26 cellular contexts compared by ENCODE assay signal in genomic region chr12:26185532-26186320, GRCh38. TPM values are rescaled to one million over a fixed set of nuclear protein-coding genes. Genes with fewer than 3 reads are reported as not detected.
DNase-seq lines count a peak whose midpoint lies in the region; ATAC-seq, FAIRE-seq and TF ChIP-seq lines count a peak whose summit lies in the region.
"Had no signal": no experiment of that assay in that cellular context is flagged by ENCODE, and none has a peak within 500 bp of the region (broad histone marks: within the 10 kb centered on the region; RNA-seq: fewer than 3 reads in every experiment).

No MANE protein-coding gene starts in this region.

- BruUV-seq in MCF 10A (replicated peaks; lab: Mats Ljungman, UMichigan) = no TSS peak

- FAIRE-seq in HTR-8/SVneo (lab: Jason Lieb, UNC) = peak; percentile 75
- FAIRE-seq: G401.6, GM18507 had no signal

- no peaks in the 10 kb centered on the region for H3K36me3 ChIP-seq in CD8-positive, alpha-beta T cell (ENCODE audit: insufficient read depth, low read length)
- no peaks in the 10 kb centered on the region for H3K36me3 ChIP-seq in adrenal gland (replicated peaks in 1 of 2)
- H3K36me3 ChIP-seq: BE2C, left ventricle myocardium inferior, upper lobe of right lung had no signal

- intact Hi-C loops in MCF 10A (cut with micrococcal nuclease) (loop anchor here (5.0 kb wide), 1 partner anchor 58 kb away; the partner anchor contains the start of gene BHLHE41), sciatic nerve (cut with DNase I) (no loop called here), adrenal gland (cut with DNase I) (loop anchor here in 1 of 2 donors (10.0 kb wide), 1 partner anchor 51 kb away; no protein-coding TSS in a partner anchor)
- intact Hi-C loops in CD8-positive, alpha-beta T cell (cut with DNase I, micrococcal nuclease) = no loop called here

- no peaks in the 10 kb centered on the region for H3K36me3 Mint-ChIP-seq in MCF 10A (ENCODE audit: insufficient read depth, unreplicated experiment)
- H3K36me3 Mint-ChIP-seq in CD8-positive, alpha-beta T cell = no peaks in the 10 kb centered on the region
- H3K36me3 Mint-ChIP-seq: brain, immature natural killer cell had no signal

- peak overlapping the region; percentile 53 for H3K27ac Mint-ChIP-seq in MCF 10A (ENCODE audit: low read depth, unreplicated experiment)
- no peak overlapping the region for H3K27ac Mint-ChIP-seq in CD8-positive, alpha-beta T cell
- H3K27ac Mint-ChIP-seq: immature natural killer cell, nephron had no signal

- H3K4me1 ChIP-seq in CD8-positive, alpha-beta T cell (ENCODE audit: insufficient read depth, low read length) = no peaks in the 10 kb centered on the region
- H3K4me1 ChIP-seq in adrenal gland (replicated peaks in 1 of 2) = no peaks in the 10 kb centered on the region
- H3K4me1 ChIP-seq: BE2C, left ventricle myocardium inferior, upper lobe of right lung had no signal

- H3K27me3 Mint-ChIP-seq in MCF 10A (ENCODE audit: insufficient read depth, unreplicated experiment) = peaks cover 9% of the 10 kb centered on the region
- H3K27me3 Mint-ChIP-seq in CD8-positive, alpha-beta T cell (ENCODE audit: low read depth) = peaks cover 26% of the 10 kb centered on the region

- peak; percentile 24 for ATAC-seq in sciatic nerve
- no peak for ATAC-seq in CD8-positive, alpha-beta T cell
- ATAC-seq: activated T-cell treated with anti-CD3 and anti-CD28 coated beads, Interleukin-2, amount 50 U/mL, for 4 hours; Right ventricle myocardium inferior; SK-N-SH treated with all-trans-retinoic acid at 6 μM for 48 hours; upper lobe of right lung had no signal

- no peak overlapping the region for H3K27ac ChIP-seq in CD8-positive, alpha-beta T cell (ENCODE audit: low read depth, low read length)
- H3K27ac ChIP-seq in adrenal gland = no peak overlapping the region
- H3K27ac ChIP-seq: left ventricle myocardium inferior, upper lobe of right lung, VCaP had no signal

- peaks cover 8% of the 10 kb centered on the region for H3K27me3 ChIP-seq in CD8-positive, alpha-beta T cell (ENCODE audit: insufficient read depth, low read length)
- no peaks in the 10 kb centered on the region for H3K27me3 ChIP-seq in adrenal gland
- H3K27me3 ChIP-seq: BE2C, upper lobe of right lung had no signal

- no peak overlapping the region for H3K4me3 ChIP-seq in CD8-positive, alpha-beta T cell (ENCODE audit: low read depth, low read length)
- no peak overlapping the region for H3K4me3 ChIP-seq in adrenal gland
- H3K4me3 ChIP-seq: left ventricle myocardium inferior, upper lobe of right lung had no signal

- WGBS in adrenal gland, 4 donors = 84 to 92% (median 90%) methylated on average over 7 of the region's 7 CpGs

- no peaks in the 10 kb centered on the region for H3K9me3 ChIP-seq in CD8-positive, alpha-beta T cell (ENCODE audit: low read length)
- no peaks in the 10 kb centered on the region for H3K9me3 ChIP-seq in adrenal gland (replicated peaks in 1 of 3)
- H3K9me3 ChIP-seq: BE2C, left ventricle myocardium inferior, upper lobe of right lung had no signal

- POLR2A ChIA-PET in MCF 10A (lab: Yijun Ruan, JAX) = interaction anchor here (0.5 to 2.4 kb wide), 12 partner anchors 9 to 217 kb away, joined by 3 to 8 read pairs (median 4); no protein-coding TSS in a partner anchor
- POLR2A ChIA-PET in CD8-positive, alpha-beta T cell (lab: Charles Lee) = no interaction called here

- no peaks in the 10 kb centered on the region for H3K9me3 Mint-ChIP-seq in MCF 10A (ENCODE audit: unreplicated experiment)
- no peaks in the 10 kb centered on the region for H3K9me3 Mint-ChIP-seq in CD8-positive, alpha-beta T cell
- H3K9me3 Mint-ChIP-seq: activated T-cell treated with anti-CD3 and anti-CD28 coated beads, Interleukin-2, amount 50 U/mL, for 4 hours; brain; immature natural killer cell; nephron had no signal

- peaks cover 29% of the 10 kb centered on the region for H3K4me1 Mint-ChIP-seq in MCF 10A (ENCODE audit: insufficient read depth, unreplicated experiment)
- H3K4me1 Mint-ChIP-seq in CD8-positive, alpha-beta T cell (ENCODE audit: low read depth) = no peaks in the 10 kb centered on the region
- H3K4me1 Mint-ChIP-seq: brain, immature natural killer cell, nephron had no signal

- TF ChIP-seq CTCF in MCF 10A (IDR thresholded peaks at IDR 0.05; ENCODE audit: unreplicated experiment) (no peak), adrenal gland (IDR thresholded peaks at IDR 0.05) (no peak)
- no peak for TF ChIP-seq CTCF in CD8-positive, alpha-beta T cell (IDR thresholded peaks at IDR 0.05)

- no peak for TF ChIP-seq POLR2A in adrenal gland (IDR thresholded peaks at IDR 0.05)

- DNase-seq in HTR-8/SVneo (ENCODE audit: insufficient read length, low spot score) (no peak), MCF 10A (ENCODE audit: unreplicated experiment) (peak; percentile 17), iPS-NIHi7 (ENCODE audit: extremely low spot score) (peak; percentile 18), sciatic nerve (ENCODE audit: low spot score) (no peak), adrenal gland (no peak)
- DNase-seq in activated CD4-positive, alpha-beta T cell treated with anti-CD3 and anti-CD28 coated beads for 4 hours = no peak
- DNase-seq in CD8-positive, alpha-beta T cell = no peak
- no peak for DNase-seq in stimulated activated CD4-positive, alpha-beta T cell treated with anti-CD3 and anti-CD28 coated beads, Interleukin-4, amount 100 ng/mL, for 24 hours
- DNase-seq: ACHN; activated CD4-positive, alpha-beta T cell treated with anti-CD3 and anti-CD28 coated beads for 48 hours; activated T-cell treated with anti-CD3 and anti-CD28 coated beads, Interleukin-2, amount 50 U/mL, for 4 hours; BE2C; foreskin fibroblast; immature natural killer cell; left ventricle myocardium inferior; NCI-H446 treated with DMSO at 0.1 percent for 48 hours; stimulated activated CD4-positive, alpha-beta T cell treated with anti-CD3 and anti-CD28 coated beads, Interleukin-2, amount 100 ng/mL, for 24 hours; T-helper 2 cell; upper lobe of right lung had no signal

- CTCF ChIA-PET in MCF 10A (lab: Yijun Ruan, JAX) = interaction anchor here (0.7 kb wide), 1 partner anchor 58 kb away, joined by 5 read pairs; no protein-coding TSS in a partner anchor
- CTCF ChIA-PET in CD8-positive, alpha-beta T cell (lab: Charles Lee) = no interaction called here

- no peak overlapping the region for H3K4me3 Mint-ChIP-seq in MCF 10A (ENCODE audit: unreplicated experiment)
- H3K4me3 Mint-ChIP-seq in CD8-positive, alpha-beta T cell = no peak overlapping the region
- H3K4me3 Mint-ChIP-seq: activated T-cell treated with anti-CD3 and anti-CD28 coated beads, Interleukin-2, amount 50 U/mL, for 4 hours; brain; immature natural killer cell; nephron had no signal

RNA-seq across cellular contexts. Expression of gene SSPN, which starts 9.6 kb away (rescaled TPM):
- 0.17 and 0.21 TPM in 2 replicates for total RNA-seq in MCF 10A (2022)
- total RNA-seq in sciatic nerve = 119 TPM
- total RNA-seq in CD8-positive, alpha-beta T cell = not detected
- 10 to 100 TPM in 7 of 8 donors, 1 to 10 TPM in 1; 8.2 to 47.8 (median 26.5) TPM for total RNA-seq in adrenal gland
- polyA plus RNA-seq in adrenal gland = 1 to 10 TPM; 3.3 to 7.8 (median 3.7) TPM
- total RNA-seq: activated T-cell treated with anti-CD3 and anti-CD28 coated beads, Interleukin-2, amount 50 U/mL, for 4 hours had no signal
- polyA plus RNA-seq: immature natural killer cell had no signal

Comparison
In these comparisons a context has a peak if more than half of its experiments do, and no peak if none do; other contexts are left out.
1. DNase-seq: peak in MCF 10A (single experiment) and iPS-NIHi7 (single experiment); none in HTR-8/SVneo (single experiment), sciatic nerve (single experiment), activated CD4-positive, alpha-beta T cell treated with anti-CD3 and anti-CD28 coated beads for 4 hours (0 of 2), CD8-positive, alpha-beta T cell (0 of 7), adrenal gland (0 of 7) and stimulated activated CD4-positive, alpha-beta T cell treated with anti-CD3 and anti-CD28 coated beads, Interleukin-4, amount 100 ng/mL, for 24 hours (single experiment).